In the genomic region with DNA sequence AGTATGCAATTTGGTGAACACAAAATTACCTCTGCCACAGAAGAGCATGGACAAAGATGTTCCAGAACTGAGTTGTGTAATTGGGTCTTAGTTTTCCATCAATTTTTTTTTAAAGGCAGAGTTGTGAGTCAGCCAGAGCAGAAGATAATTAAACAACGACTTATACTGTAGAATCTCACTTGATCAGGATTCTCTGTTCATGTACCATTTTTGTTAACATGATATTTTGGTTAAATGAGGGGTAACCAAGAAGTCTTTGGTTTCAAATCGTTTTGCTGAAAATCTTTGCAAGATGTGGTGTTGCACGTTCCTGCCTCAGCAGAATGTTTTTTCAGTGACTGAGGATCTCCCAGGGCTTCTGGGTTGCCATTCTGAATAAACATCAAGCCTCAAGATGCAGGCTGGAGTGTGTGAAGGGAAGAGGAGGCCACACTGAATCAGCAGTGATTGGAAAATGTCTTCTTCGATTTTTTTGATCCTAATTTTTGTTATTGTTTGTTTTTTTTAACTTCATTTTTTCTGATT, we compare ENCODE assay signal across 23 cellular contexts.
"Had no signal": no experiment of that assay in that cellular context is flagged by ENCODE, and none has a peak within 500 bp of the region (broad histone marks: within the 10 kb centered on the region; RNA-seq: fewer than 3 reads in every experiment).

No MANE protein-coding gene starts in this region.

- DNase-seq: cortex of kidney; dorsolateral prefrontal cortex; effector CD4-positive, alpha-beta T cell; hypothalamus; left ventricle myocardium superior; lower lobe of right lung; natural killer cell; occipital lobe; ovary; posterior cingulate gyrus; psoas muscle; right cardiac atrium; sigmoid colon; stimulated activated CD4-positive, alpha-beta T cell treated with anti-CD3 and anti-CD28 coated beads, Interleukin-2, amount 100 ng/mL, for 24 hours; stimulated activated CD4-positive, alpha-beta T cell treated with anti-CD3 and anti-CD28 coated beads, Interleukin-4, amount 100 ng/mL, for 24 hours; stimulated activated naive CD8-positive, alpha-beta T cell treated with anti-CD3 and anti-CD28 coated beads, Interleukin-15, Interleukin-2, amounts not matched to agents 100 U/mL and 50 U/mL, for 24 hours; transverse colon; upper lobe of right lung; uterus had no signal

- H3K4me1 Mint-ChIP-seq: natural killer cell; stimulated activated memory B cell treated with anti-CD40 and anti-IgM and Interleukin-4, amounts not matched to agents 10 μg/mL and 1 μg/mL and 100 μg/mL, for 72 hours had no signal

- H3K27ac ChIP-seq: dorsolateral prefrontal cortex, epithelial cell of prostate, lower lobe of right lung, ovary, psoas muscle, sigmoid colon, thoracic aorta, transverse colon, upper lobe of right lung, uterus had no signal

- H3K4me3 ChIP-seq: dorsolateral prefrontal cortex, lower lobe of right lung, ovary, psoas muscle, sigmoid colon, thoracic aorta, transverse colon, upper lobe of right lung, uterus had no signal

- H3K27me3 ChIP-seq: ovary, sigmoid colon, transverse colon, upper lobe of right lung, uterus had no signal

- H3K36me3 Mint-ChIP-seq: natural killer cell; stimulated activated memory B cell treated with anti-CD40 and anti-IgM and Interleukin-4, amounts not matched to agents 10 μg/mL and 1 μg/mL and 100 μg/mL, for 72 hours had no signal

- H3K36me3 ChIP-seq: lower lobe of right lung, ovary, sigmoid colon, thoracic aorta, transverse colon, upper lobe of right lung, uterus had no signal

- H3K27me3 Mint-ChIP-seq: stimulated activated memory B cell treated with anti-CD40 and anti-IgM and Interleukin-4, amounts not matched to agents 10 μg/mL and 1 μg/mL and 100 μg/mL, for 72 hours had no signal

- ATAC-seq: esophagus mucosa; left ventricle myocardium superior; lower lobe of right lung; natural killer cell; psoas muscle; right cardiac atrium; stimulated activated memory B cell treated with anti-CD40 and anti-IgM and Interleukin-4, amounts not matched to agents 10 μg/mL and 1 μg/mL and 100 μg/mL, for 72 hours; stimulated activated naive CD8-positive, alpha-beta T cell treated with anti-CD3 and anti-CD28 coated beads, Interleukin-15, Interleukin-2, amounts not matched to agents 100 U/mL and 50 U/mL, for 24 hours; upper lobe of right lung had no signal

- H3K27ac Mint-ChIP-seq: natural killer cell; stimulated activated memory B cell treated with anti-CD40 and anti-IgM and Interleukin-4, amounts not matched to agents 10 μg/mL and 1 μg/mL and 100 μg/mL, for 72 hours had no signal

- H3K4me1 ChIP-seq: lower lobe of right lung, psoas muscle, sigmoid colon, transverse colon, upper lobe of right lung, uterus had no signal

- H3K9me3 ChIP-seq: psoas muscle, thoracic aorta, transverse colon, uterus had no signal

- H3K4me3 Mint-ChIP-seq: natural killer cell; stimulated activated memory B cell treated with anti-CD40 and anti-IgM and Interleukin-4, amounts not matched to agents 10 μg/mL and 1 μg/mL and 100 μg/mL, for 72 hours had no signal
